Comparison of ENCODE assay signal across 14 cellular contexts in the genomic region with DNA sequence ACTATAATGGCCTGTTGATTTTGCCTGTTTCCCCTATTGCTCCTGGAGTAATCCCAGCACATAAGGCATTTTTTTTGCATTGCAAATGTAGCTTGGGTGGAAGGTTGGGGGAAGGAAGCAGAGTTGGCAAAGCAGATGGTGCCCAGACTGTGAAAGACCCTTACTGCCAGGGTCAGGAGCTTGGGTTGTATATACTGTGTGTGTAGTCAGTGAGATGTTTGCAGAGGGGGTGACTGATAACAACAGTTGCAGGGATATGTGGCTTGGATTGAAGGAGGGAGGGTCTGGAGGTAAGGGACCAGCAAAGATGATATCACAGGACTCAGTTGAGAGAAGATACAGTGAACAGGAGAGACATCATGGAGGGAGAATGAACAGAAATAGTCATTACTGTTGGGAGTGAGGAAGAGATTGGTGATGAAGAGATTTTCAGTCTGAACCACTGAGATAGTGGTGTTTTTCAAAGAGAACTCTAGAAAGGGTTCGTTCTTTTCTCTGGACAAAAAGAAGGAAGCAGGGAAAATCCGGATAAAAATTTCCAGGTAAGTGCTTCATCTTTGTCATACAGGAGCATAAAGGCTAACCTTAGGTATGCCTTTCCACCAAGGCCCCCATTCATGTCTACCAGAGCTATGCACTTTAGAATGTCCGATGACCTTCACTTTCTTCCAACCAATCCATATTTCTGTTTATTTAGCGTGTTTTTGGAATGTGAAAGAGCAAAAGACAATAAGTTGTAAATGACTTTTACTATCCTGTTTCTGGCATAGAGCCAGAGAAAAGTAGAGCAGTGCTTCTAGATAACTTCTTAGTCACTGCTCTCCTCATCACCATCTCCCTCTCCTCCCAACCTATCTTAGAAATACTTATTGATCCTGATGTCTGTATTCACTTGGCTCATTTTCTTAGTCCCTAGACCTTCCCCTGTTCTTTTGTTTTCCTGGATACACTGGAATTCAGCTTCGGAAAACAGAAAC.
DNase-seq lines count a peak whose midpoint lies in the region; ATAC-seq and TF ChIP-seq lines count a peak whose summit lies in the region.
"Had no signal": no experiment of that assay in that cellular context is flagged by ENCODE, and none has a peak within 500 bp of the region (broad histone marks: within the 10 kb centered on the region; RNA-seq: fewer than 3 reads in every experiment).

No MANE protein-coding gene starts in this region.

- TF ChIP-seq CTCF in PC-3 (conservative IDR thresholded peaks at IDR 0.05; ENCODE audit: low read depth, low read length) (no peak), hepatocyte (IDR thresholded peaks at IDR 0.05; ENCODE audit: poor library complexity) (no peak), lower lobe of right lung (IDR thresholded peaks at IDR 0.05) (no peak)

- no peaks in the 10 kb centered on the region for H3K79me1 ChIP-seq in mesendoderm (ENCODE audit: low read length)

- H4K20me1 ChIP-seq in PC-3 (ENCODE audit: low read length): no peaks in the 10 kb centered on the region
- no peaks in the 10 kb centered on the region for H4K20me1 ChIP-seq in hepatocyte (ENCODE audit: insufficient read depth, poor library complexity, severe bottlenecking)

- peaks cover 19% of the 10 kb centered on the region for H3K4me1 ChIP-seq in PC-3 (ENCODE audit: insufficient read depth, low read length)
- no peaks in the 10 kb centered on the region for H3K4me1 ChIP-seq in hepatocyte (ENCODE audit: insufficient read depth)
- H3K4me1 ChIP-seq in lower lobe of right lung: no peaks in the 10 kb centered on the region
- H3K4me1 ChIP-seq in mesendoderm (ENCODE audit: control insufficient read depth, low read depth, low read length): no peaks in the 10 kb centered on the region

- WGBS in hepatocyte (ENCODE audit: low lambda C conversion rate, missing lambda C conversion rate): 84% methylated on average over 5 of the region's 5 CpGs
- no CpG with 5 or more reads among the region's 5 CpGs for WGBS in mesendoderm (ENCODE audit: extremely low coverage, insufficient coverage, low lambda C conversion rate)

- H3K27me3 ChIP-seq in PC-3 (ENCODE audit: low read length) (no peaks in the 10 kb centered on the region), hepatocyte (no peaks in the 10 kb centered on the region), lower lobe of right lung (ENCODE audit: low read depth) (no peaks in the 10 kb centered on the region), mesendoderm (ENCODE audit: insufficient read depth, low read length, poor library complexity) (no peaks in the 10 kb centered on the region)

- no peak overlapping the region for H3K18ac ChIP-seq in mesendoderm (ENCODE audit: low read length)

- H2BK5ac ChIP-seq in mesendoderm (ENCODE audit: low read length): no peak overlapping the region

- H2AFZ ChIP-seq in PC-3 (ENCODE audit: low read length): no peak overlapping the region
- no peak overlapping the region for H2AFZ ChIP-seq in hepatocyte

- H3K23ac ChIP-seq in mesendoderm (ENCODE audit: low read length): no peak overlapping the region

- H3K36me3 ChIP-seq in PC-3 (ENCODE audit: low read depth, low read length) (no peaks in the 10 kb centered on the region), hepatocyte (replicated peaks; ENCODE audit: insufficient read depth, low read depth) (no peaks in the 10 kb centered on the region), lower lobe of right lung (no peaks in the 10 kb centered on the region), mesendoderm (ENCODE audit: control insufficient read depth, insufficient read depth, low read length) (no peaks in the 10 kb centered on the region)

- CTCF ChIA-PET in PC-3 (lab: Charles Lee): no interaction called here

- H3K27ac ChIP-seq in PC-3 (ENCODE audit: low read length) (no peak overlapping the region), hepatocyte (no peak overlapping the region), lower lobe of right lung (no peak overlapping the region), mesendoderm (ENCODE audit: low read depth, low read length) (no peak overlapping the region)

- intact Hi-C loops in PC-3 (cut with micrococcal nuclease): no loop called here
- intact Hi-C loops in lower lobe of right lung (cut with DNase I): no loop called here

- H4K8ac ChIP-seq in mesendoderm (ENCODE audit: low read depth, low read length): no peak overlapping the region

- H3K9me3 ChIP-seq in PC-3 (ENCODE audit: low read length) (no peaks in the 10 kb centered on the region), hepatocyte (ENCODE audit: low read depth) (no peaks in the 10 kb centered on the region), lower lobe of right lung (no peaks in the 10 kb centered on the region)

- no peaks in the 10 kb centered on the region for H3F3A ChIP-seq in PC-3 (ENCODE audit: low read length, unreplicated experiment)

- no peaks in the 10 kb centered on the region for H3K79me2 ChIP-seq in PC-3 (ENCODE audit: low read length)
- no peaks in the 10 kb centered on the region for H3K79me2 ChIP-seq in hepatocyte
- H3K79me2 ChIP-seq in mesendoderm (ENCODE audit: control insufficient read depth, insufficient read depth, low read length): no peaks in the 10 kb centered on the region

- no peak overlapping the region for H2BK15ac ChIP-seq in mesendoderm (replicated peaks; ENCODE audit: low read depth)

- no peak overlapping the region for H3K56ac ChIP-seq in mesendoderm (ENCODE audit: low read length)

- no peak overlapping the region for H2BK120ac ChIP-seq in mesendoderm (ENCODE audit: low read depth, low read length)

- H3K9me2 ChIP-seq in PC-3 (replicated peaks; ENCODE audit: low read length) (no peaks in the 10 kb centered on the region), hepatocyte (replicated peaks; ENCODE audit: insufficient read depth) (no peaks in the 10 kb centered on the region)

- POLR2A ChIA-PET in PC-3 (lab: Charles Lee; ENCODE audit: unreplicated experiment): no interaction called here

- no peak overlapping the region for H2AK5ac ChIP-seq in mesendoderm (ENCODE audit: low read length)

- ATAC-seq in PC-3 (0 out of 2 replicates have a peak, but pooled peaks have one; percentile 15), lower lobe of right lung (no peak)
- ATAC-seq: GM12878 had no signal

- BruUV-seq in PC-3 (replicated peaks; lab: Mats Ljungman, UMichigan): no TSS peak

- H3K4me3 ChIP-seq in PC-3 (ENCODE audit: low read length) (no peak overlapping the region), hepatocyte (no peak overlapping the region), lower lobe of right lung (no peak overlapping the region), mesendoderm (ENCODE audit: low read length) (no peak overlapping the region)
- H3K4me3 ChIP-seq: GM12878 had no signal

- H3K4me2 ChIP-seq in PC-3 (ENCODE audit: low read length) (no peak overlapping the region), hepatocyte (no peak overlapping the region), mesendoderm (ENCODE audit: low read length) (no peak overlapping the region)

- H3K9ac ChIP-seq in PC-3 (ENCODE audit: low read length) (no peak overlapping the region), mesendoderm (ENCODE audit: low read length) (no peak overlapping the region)

- peak; percentile 1 for DNase-seq in HuH-7 (ENCODE audit: low spot score)
- DNase-seq in PC-3: peak; percentile 11
- DNase-seq in hepatocyte (ENCODE audit: low spot score): peak; percentile 42
- no peak for DNase-seq in lower lobe of right lung
- no peak for DNase-seq in mucosa of gallbladder (ENCODE audit: low spot score)
- no peak for DNase-seq in mesendoderm
- DNase-seq in activated CD4-positive, CD25-positive, alpha-beta regulatory T cell treated with anti-CD3 and anti-CD28 coated beads, Interleukin-2, amount 50 U/mL, for 72 hours: no peak
- DNase-seq: C1 segment of cervical spinal cord; Calu3; CD4-positive, alpha-beta T cell; DMS 273 treated with DMSO at 0.1 percent for 48 hours; DMS79; HCEC 1CT had no signal

- no peak overlapping the region for H3K4ac ChIP-seq in mesendoderm (ENCODE audit: low read depth, low read length)

- no peak overlapping the region for H4K5ac ChIP-seq in mesendoderm (ENCODE audit: low read length)

Comparison
In these comparisons a context has a peak if more than half of its experiments do, and no peak if none do; other contexts are left out.
1. DNase-seq: peak in HuH-7 (single experiment), PC-3 (single experiment) and hepatocyte (single experiment); none in lower lobe of right lung (single experiment), mucosa of gallbladder (single experiment), mesendoderm (single experiment) and activated CD4-positive, CD25-positive, alpha-beta regulatory T cell treated with anti-CD3 and anti-CD28 coated beads, Interleukin-2, amount 50 U/mL, for 72 hours (single experiment).